In genomic region chr7:44279286-44279685, GRCh38 we compare ENCODE assay signal across 16 cellular contexts. TPM values are rescaled to one million over a fixed set of nuclear protein-coding genes. Genes with fewer than 3 reads are reported as not detected.
DNase-seq lines count a peak whose midpoint lies in the region; ATAC-seq and TF ChIP-seq lines count a peak whose summit lies in the region.
"Had no signal": no experiment of that assay in that cellular context is flagged by ENCODE, and none has a peak within 500 bp of the region (broad histone marks: within the 10 kb centered on the region; RNA-seq: fewer than 3 reads in every experiment).

No MANE protein-coding gene starts in this region.

- ATAC-seq in GM21423 (IDR thresholded peaks at IDR 0.05; ENCODE audit: unreplicated experiment), result no peak
- ATAC-seq: naive thymus-derived CD8-positive, alpha-beta T cell had no signal

- H3K4me1 Mint-ChIP-seq in glutamatergic neuron (ENCODE audit: low read depth, unreplicated experiment) (peaks cover 20% of the 10 kb centered on the region), osteocyte (ENCODE audit: unreplicated experiment) (no peaks in the 10 kb centered on the region)

- no peaks in the 10 kb centered on the region for H3K36me3 ChIP-seq in BE2C
- H3K36me3 ChIP-seq: thoracic aorta had no signal

- H3K4me3 Mint-ChIP-seq in glutamatergic neuron (ENCODE audit: unreplicated experiment) (no peak overlapping the region), osteocyte (ENCODE audit: unreplicated experiment) (no peak overlapping the region)
- H3K4me3 Mint-ChIP-seq: naive thymus-derived CD8-positive, alpha-beta T cell had no signal

- H3K27me3 ChIP-seq in BE2C, result no peaks in the 10 kb centered on the region

- H3K9me3 Mint-ChIP-seq in glutamatergic neuron (ENCODE audit: unreplicated experiment), result peaks cover 12% of the 10 kb centered on the region
- H3K9me3 Mint-ChIP-seq in osteocyte (ENCODE audit: unreplicated experiment), result no peaks in the 10 kb centered on the region
- H3K9me3 Mint-ChIP-seq: naive thymus-derived CD8-positive, alpha-beta T cell had no signal

- no peaks in the 10 kb centered on the region for H3K9me3 ChIP-seq in BE2C
- H3K9me3 ChIP-seq: thoracic aorta had no signal

- no peak for TF ChIP-seq CTCF in BE2C (IDR thresholded peaks at IDR 0.05; ENCODE audit: low read depth, low read length)
- no peak for TF ChIP-seq CTCF in glutamatergic neuron (IDR thresholded peaks at IDR 0.05; ENCODE audit: partially characterized antibody, unreplicated experiment)
- TF ChIP-seq CTCF in osteocyte (IDR thresholded peaks at IDR 0.05), result no peak

- H3K4me3 ChIP-seq in BE2C (ENCODE audit: low read depth, low read length), result no peak overlapping the region
- H3K4me3 ChIP-seq: thoracic aorta had no signal

- DNase-seq in BE2C (peak; percentile 3), D341Med (ENCODE audit: low spot score) (peak; percentile 17), glutamatergic neuron (peak; percentile 5), osteocyte (ENCODE audit: extremely low spot score, unreplicated experiment) (peak; percentile 71), NCI-H187 (lab: John Stamatoyannopoulos, UW) (no peak)
- DNase-seq in stimulated activated CD4-positive, alpha-beta T cell treated with anti-CD3 and anti-CD28 coated beads, Interleukin-4, amount 100 ng/mL, for 1 hour, result no peak
- DNase-seq: activated CD4-positive, alpha-beta T cell treated with anti-CD3 and anti-CD28 coated beads, Interleukin-2, amount 50 U/mL, for 1 hour; amygdala; Kasumi-1; NCI-H1436; NK-92 treated with Interleukin-12 subunit alpha and Interleukin-12 subunit beta, amount 100 ng/mL, for 24 hours; retina; SHP77 treated with DMSO at 0.1 percent for 48 hours had no signal

- H3K27ac Mint-ChIP-seq in glutamatergic neuron (ENCODE audit: unreplicated experiment) (no peak overlapping the region), osteocyte (ENCODE audit: unreplicated experiment) (no peak overlapping the region)
- H3K27ac Mint-ChIP-seq: naive thymus-derived CD8-positive, alpha-beta T cell had no signal

- H3K4me1 ChIP-seq in BE2C, result peaks cover 9% of the 10 kb centered on the region

- peaks cover 4% of the 10 kb centered on the region for H3K27me3 Mint-ChIP-seq in glutamatergic neuron (ENCODE audit: unreplicated experiment)
- no peaks in the 10 kb centered on the region for H3K27me3 Mint-ChIP-seq in osteocyte (ENCODE audit: unreplicated experiment)
- H3K27me3 Mint-ChIP-seq: naive thymus-derived CD8-positive, alpha-beta T cell had no signal

- H3K36me3 Mint-ChIP-seq in glutamatergic neuron (ENCODE audit: unreplicated experiment) (no peaks in the 10 kb centered on the region), osteocyte (ENCODE audit: unreplicated experiment) (no peaks in the 10 kb centered on the region)
- H3K36me3 Mint-ChIP-seq: naive thymus-derived CD8-positive, alpha-beta T cell had no signal

RNA-seq across cellular contexts. Expression of gene CAMK2B, which starts 46.1 kb away (rescaled TPM):
- 0.71 TPM for polyA plus RNA-seq in BE2C (2012; ENCODE audit: insufficient read depth, insufficient read length, low read depth)
- total RNA-seq in glutamatergic neuron (ENCODE audit: unreplicated experiment) (55.1 TPM), osteocyte (not detected in 2 replicates)
- total RNA-seq: naive thymus-derived CD8-positive, alpha-beta T cell had no signal
- polyA plus RNA-seq: naive thymus-derived CD8-positive, alpha-beta T cell had no signal

Comparison
In these comparisons a context has a peak if more than half of its experiments do, and no peak if none do; other contexts are left out.
1. DNase-seq: peak in BE2C (single experiment), D341Med (single experiment), glutamatergic neuron (single experiment) and osteocyte (single experiment); none in NCI-H187 (0 of 2) and stimulated activated CD4-positive, alpha-beta T cell treated with anti-CD3 and anti-CD28 coated beads, Interleukin-4, amount 100 ng/mL, for 1 hour (single experiment).
2. RNA of gene CAMK2B, which starts 46.1 kb away (total RNA-seq): 55.1 TPM in glutamatergic neuron (single experiment); not detected in osteocyte; every median in the first group is over 10 times any median in the second.